ENCODE assay signal across 24 cellular contexts in the genomic region with DNA sequence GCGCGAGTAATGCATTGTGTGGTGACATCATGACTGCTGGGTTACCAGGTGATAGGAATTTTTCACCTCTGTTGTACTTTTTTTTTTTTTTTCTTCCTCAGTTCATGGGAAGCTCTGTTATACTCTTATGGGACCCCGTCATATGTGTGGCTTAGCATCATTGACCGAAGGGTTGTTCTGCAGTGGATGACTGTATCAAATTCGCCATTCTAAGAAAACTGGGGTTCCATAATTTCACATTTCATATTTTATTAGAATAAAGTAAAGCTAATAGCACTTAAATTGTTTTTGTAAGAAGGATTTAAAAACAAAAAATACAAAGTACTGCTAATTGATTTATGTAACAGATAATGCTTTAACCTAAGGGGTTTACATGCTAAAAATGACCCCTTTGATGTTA.
"Had no signal": no experiment of that assay in that cellular context is flagged by ENCODE, and none has a peak within 500 bp of the region (broad histone marks: within the 10 kb centered on the region; RNA-seq: fewer than 3 reads in every experiment).

No MANE protein-coding gene starts in this region.

- DNase-seq: activated CD4-positive, alpha-beta memory T cell treated with anti-CD3 and anti-CD28 coated beads, Interleukin-2, amount 10 ng/mL, durations not matched to agents 7 days and 5 days; activated CD4-positive, alpha-beta T cell treated with anti-CD3 and anti-CD28 coated beads for 1 hour; activated CD4-positive, alpha-beta T cell treated with anti-CD3 and anti-CD28 coated beads for 4 hours; activated CD4-positive, alpha-beta T cell treated with anti-CD3 and anti-CD28 coated beads, Interleukin-2, amount 10 ng/mL, durations not matched to agents 7 days and 5 days; activated CD4-positive, alpha-beta T cell treated with anti-CD3 and anti-CD28 coated beads, Interleukin-2, amount 50 U/mL, for 4 hours; activated effector memory CD4-positive, alpha-beta T cell treated with Interleukin-2 at 50 U/mL for 16 hours; activated gamma-delta T cell treated with Interleukin-2 at 50 U/mL for 16 hours; activated naive CD4-positive, alpha-beta T cell treated with anti-CD3 and anti-CD28 coated beads, Interleukin-2, amount 50 U/mL, for 16 hours; activated naive CD4-positive, alpha-beta T cell treated with Interleukin-2 at 50 U/mL for 16 hours; activated T-cell treated with anti-CD3 and anti-CD28 coated beads, Interleukin-2, amount 50 U/mL, for 4 hours; amniotic stem cell; anterior cingulate cortex; brain microvascular endothelial cell; cortex of kidney; dermis blood vessel endothelial cell; effector CD4-positive, alpha-beta T cell; effector memory CD8-positive, alpha-beta T cell; erythroblast; foreskin keratinocyte; gastrocnemius medialis; glutamatergic neuron; heart left ventricle; T-helper 2 cell had no signal

- ATAC-seq: activated T-cell treated with anti-CD3 and anti-CD28 coated beads, Interleukin-2, amount 50 U/mL, for 4 hours; activated T-helper 17 cell treated with anti-CD3 and anti-CD28 coated beads, Interleukin-2, amount 50 U/mL, for 72 hours; effector memory CD8-positive, alpha-beta T cell; foreskin keratinocyte; gastrocnemius medialis; heart left ventricle had no signal
